In the genomic region with DNA sequence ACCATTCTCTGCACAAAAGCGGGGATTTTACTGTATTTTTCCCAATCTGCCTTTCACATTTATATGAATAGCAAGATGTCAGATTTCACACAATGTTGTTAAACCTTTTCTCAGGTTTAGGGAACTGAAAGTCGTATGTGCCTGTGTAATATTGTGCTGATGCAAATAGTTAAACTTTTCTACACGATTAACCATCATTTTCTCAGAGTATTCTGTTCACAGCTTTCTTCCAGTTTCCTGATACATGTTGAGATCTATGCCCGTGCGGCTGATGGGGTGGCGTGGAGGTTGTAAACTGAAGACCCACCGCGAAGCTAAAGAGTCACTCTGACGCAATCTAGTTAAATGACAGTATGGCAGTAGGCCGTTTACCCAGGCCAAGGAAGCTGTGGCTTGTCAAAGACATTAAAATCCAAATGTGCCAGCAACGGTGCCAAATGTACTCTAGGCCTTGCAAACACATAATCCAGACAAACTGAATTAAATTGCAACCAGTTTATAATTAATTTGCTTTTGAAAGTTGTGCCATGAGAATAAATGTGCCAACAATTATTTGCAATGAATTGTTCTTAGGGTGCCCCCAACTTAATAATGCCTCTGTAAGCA, we compare ENCODE assay signal across 10 cellular contexts.
DNase-seq lines count a peak whose midpoint lies in the region; ATAC-seq and TF ChIP-seq lines count a peak whose summit lies in the region.
"Had no signal": no experiment of that assay in that cellular context is flagged by ENCODE, and none has a peak within 500 bp of the region (broad histone marks: within the 10 kb centered on the region; RNA-seq: fewer than 3 reads in every experiment).

No MANE protein-coding gene starts in this region.

- DNase-seq in right atrium auricular region (ENCODE audit: low spot score) (no peak), Right ventricle myocardium inferior (ENCODE audit: missing footprints) (no peak), left lung (no peak), NCI-H524 treated with DMSO at 0.1 percent for 48 hours (lab: John Stamatoyannopoulos, UW) (no peak)
- DNase-seq: Calu3 had no signal

- peak overlapping the region; percentile 66 for H2AFZ ChIP-seq in SU-DHL-6 (ENCODE audit: low read depth, low read length, severe bottlenecking)

- H3K4me3 ChIP-seq in SU-DHL-6 (ENCODE audit: insufficient read depth, low read length, poor library complexity, severe bottlenecking) (peak overlapping the region; percentile 34), right atrium auricular region (no peak overlapping the region), left lung (no peak overlapping the region)

- H3K27me3 ChIP-seq in SU-DHL-6 (ENCODE audit: low read length) (no peaks in the 10 kb centered on the region), right atrium auricular region (no peaks in the 10 kb centered on the region), left lung (no peaks in the 10 kb centered on the region)

- intact Hi-C loops in Right ventricle myocardium inferior (cut with DNase I) (no loop called here), left lung (cut with DNase I) (no loop called here)

- peak overlapping the region; percentile 95 for H3K27ac ChIP-seq in SU-DHL-6 (ENCODE audit: low read depth, low read length)
- no peak overlapping the region for H3K27ac ChIP-seq in right atrium auricular region
- no peak overlapping the region for H3K27ac ChIP-seq in left lung
- H3K27ac ChIP-seq: KMS-11 had no signal

- no peak for TF ChIP-seq CTCF in SU-DHL-6 (IDR thresholded peaks at IDR 0.05; ENCODE audit: insufficient read depth, low read length, poor library complexity, severe bottlenecking)
- no peak for TF ChIP-seq CTCF in right atrium auricular region (IDR thresholded peaks at IDR 0.05)
- TF ChIP-seq CTCF in left lung (IDR thresholded peaks at IDR 0.05) = no peak

- peak overlapping the region; percentile 50 for H3K9ac ChIP-seq in SU-DHL-6 (ENCODE audit: low read length)
- H3K9ac ChIP-seq: KMS-11 had no signal

- no peaks in the 10 kb centered on the region for H3K9me2 ChIP-seq in SU-DHL-6 (replicated peaks; ENCODE audit: insufficient read depth, low read length)

- H3K36me3 ChIP-seq in SU-DHL-6 (ENCODE audit: low read length) = no peaks in the 10 kb centered on the region
- no peaks in the 10 kb centered on the region for H3K36me3 ChIP-seq in right atrium auricular region
- no peaks in the 10 kb centered on the region for H3K36me3 ChIP-seq in left lung

- no peaks in the 10 kb centered on the region for H3K79me2 ChIP-seq in SU-DHL-6 (ENCODE audit: insufficient read depth, low read length)

- H3K9me3 ChIP-seq in SU-DHL-6 (ENCODE audit: insufficient read depth, low read length) (no peaks in the 10 kb centered on the region), right atrium auricular region (no peaks in the 10 kb centered on the region), left lung (no peaks in the 10 kb centered on the region)

- peaks cover 25% of the 10 kb centered on the region for H3F3A ChIP-seq in SU-DHL-6 (ENCODE audit: insufficient read depth)

- H3K4me1 ChIP-seq in right atrium auricular region (peaks cover 0 to 14% of the 10 kb centered on the region in 2 donors), left lung (no peaks in the 10 kb centered on the region)

- H3K4me2 ChIP-seq in SU-DHL-6 (ENCODE audit: low read depth, low read length, poor library complexity, severe bottlenecking) = peak overlapping the region; percentile 80
- H3K4me2 ChIP-seq: KMS-11 had no signal

- no peaks in the 10 kb centered on the region for H4K20me1 ChIP-seq in SU-DHL-6 (ENCODE audit: low read depth, low read length)

- ATAC-seq in GM18502 (IDR thresholded peaks at IDR 0.05; ENCODE audit: poor library complexity, unreplicated experiment) = peak; percentile 79
- peak; percentile 87 for ATAC-seq in GM21423 (IDR thresholded peaks at IDR 0.05; ENCODE audit: unreplicated experiment)
- peak; percentile 75 for ATAC-seq in HG03196 (IDR thresholded peaks at IDR 0.05; ENCODE audit: unreplicated experiment)
- no peak for ATAC-seq in Right ventricle myocardium inferior
- ATAC-seq in left lung = no peak

Comparison
In these comparisons a context has a peak if more than half of its experiments do, and no peak if none do; other contexts are left out.
1. ATAC-seq: peak in GM18502 (single experiment), GM21423 (single experiment) and HG03196 (single experiment); none in Right ventricle myocardium inferior (single experiment) and left lung (single experiment).